8 cellular contexts compared by ENCODE assay signal in the genomic region with DNA sequence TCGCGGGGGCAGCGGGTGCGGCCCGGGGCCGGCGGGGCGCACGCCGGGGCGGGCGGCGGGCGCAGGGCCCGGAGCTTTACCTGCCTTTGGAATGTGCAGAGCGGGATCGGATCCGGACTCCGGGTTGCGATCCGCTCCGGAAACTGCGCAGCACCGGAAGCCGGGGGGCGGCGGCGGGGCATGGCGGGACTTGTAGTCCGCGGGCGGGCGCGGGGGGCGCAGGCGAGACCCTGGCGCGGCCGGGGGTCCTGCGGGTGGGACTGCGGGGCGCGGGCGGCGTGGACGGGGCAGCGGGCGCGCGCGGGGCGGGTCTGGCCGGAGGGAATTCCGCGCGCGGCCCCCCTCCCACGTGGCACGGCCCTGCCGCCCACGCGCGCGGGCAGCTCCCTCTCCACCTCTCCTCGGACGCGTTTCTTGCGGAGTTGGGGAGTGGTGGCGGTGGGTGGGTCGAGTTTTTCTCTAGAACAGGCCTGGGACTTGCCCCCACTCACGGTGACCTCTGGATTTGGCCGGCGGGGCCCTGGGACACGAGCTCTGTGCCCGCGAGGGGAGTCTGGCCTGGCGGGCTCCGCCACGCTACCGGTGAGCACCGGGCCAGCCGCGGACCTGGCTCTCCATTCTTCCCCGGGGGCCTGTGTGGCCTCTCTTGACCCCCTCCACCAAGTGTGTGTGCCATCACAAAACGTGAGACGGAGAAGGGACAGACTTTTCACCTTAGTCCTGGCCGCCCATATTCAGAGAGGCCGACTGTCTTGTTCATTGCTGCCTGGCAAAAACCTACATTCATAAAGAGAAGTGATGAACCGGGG.
DNase-seq lines count a peak whose midpoint lies in the region; TF ChIP-seq lines count a peak whose summit lies in the region.

PRDM15 (minus strand) TSS at position 155 of the 809 bp plus-strand sequence. CDS start 18,981 bp downstream, outside the sequence.

- intact Hi-C loops in head of caudate nucleus (cut with DNase I) (loop anchor here (5.0 kb wide), 2 partner anchors 68 to 123 kb away; no protein-coding TSS in a partner anchor), tibial artery (cut with DNase I; ENCODE audit: low total_unique reads) (loop anchor here (1.0 kb wide), 1 partner anchor 131 kb away; the partner anchor contains the start of gene ZBTB21)

- no peaks in the 10 kb centered on the region for H3K9me3 Mint-ChIP-seq in activated naive CD8-positive, alpha-beta T cell (ENCODE audit: low read depth)

- no peak for TF ChIP-seq CTCF in LNCaP clone FGC (IDR thresholded peaks at IDR 0.05; ENCODE audit: control insufficient read depth, extremely low read depth, insufficient read depth)
- TF ChIP-seq CTCF in SU-DHL-6 (IDR thresholded peaks at IDR 0.05; ENCODE audit: insufficient read depth, low read length, poor library complexity, severe bottlenecking), result no peak
- TF ChIP-seq CTCF in parathyroid adenoma (IDR thresholded peaks at IDR 0.05), result no peak
- no peak for TF ChIP-seq CTCF in tibial artery (IDR thresholded peaks at IDR 0.05)

- peak within 1 kb of the TSS; percentile 92 for H3K4me3 Mint-ChIP-seq in activated naive CD8-positive, alpha-beta T cell

- H3K9me2 ChIP-seq in SU-DHL-6 (replicated peaks; ENCODE audit: insufficient read depth, low read length), result no peaks in the 10 kb centered on the region

- H3K4me1 ChIP-seq in parathyroid adenoma (no peaks in the 10 kb centered on the region), tibial artery (peaks cover 0 to 19% (median 9%) of the 10 kb centered on the region in 4 donors)

- H3K4me2 ChIP-seq in SU-DHL-6 (ENCODE audit: low read depth, low read length, poor library complexity, severe bottlenecking), result peak within 1 kb of the TSS; percentile 94
- peak within 1 kb of the TSS; percentile 88 for H3K4me2 ChIP-seq in parathyroid adenoma (ENCODE audit: low read length)

- peak; percentile 85 for DNase-seq in ELR (ENCODE audit: low read depth)
- DNase-seq in GOT3 (lab: John Stamatoyannopoulos, UW), result peak; percentile 47
- DNase-seq in LNCaP clone FGC (ENCODE audit: low read depth), result peak; percentile 41
- DNase-seq in head of caudate nucleus, result peak; percentile 63 to 94 (median 87)
- DNase-seq in tibial artery, result peak; percentile 72 to 89

- H3K27me3 Mint-ChIP-seq in activated naive CD8-positive, alpha-beta T cell, result no peaks in the 10 kb centered on the region

- H3K27ac ChIP-seq in SU-DHL-6 (ENCODE audit: low read depth, low read length) (peak within 1 kb of the TSS; percentile 97), parathyroid adenoma (peak within 1 kb of the TSS; percentile 74), tibial artery (peak within 1 kb of the TSS; percentile 82 to 93)

- H2AFZ ChIP-seq in SU-DHL-6 (ENCODE audit: low read depth, low read length, severe bottlenecking) (peak within 1 kb of the TSS; percentile 96), parathyroid adenoma (peak within 1 kb of the TSS; percentile 95)

- H3K79me2 ChIP-seq in SU-DHL-6 (ENCODE audit: insufficient read depth, low read length) (peaks cover 21% of the 10 kb centered on the region; the same call in 1 of the 2 replicates), parathyroid adenoma (peaks cover 2% of the 10 kb centered on the region)

- H3K36me3 ChIP-seq in SU-DHL-6 (ENCODE audit: low read length) (no peaks in the 10 kb centered on the region), parathyroid adenoma (ENCODE audit: control insufficient read depth, insufficient read depth, low read length) (no peaks in the 10 kb centered on the region), tibial artery (no peaks in the 10 kb centered on the region)

- peak within 1 kb of the TSS; percentile 98 for H3K27ac Mint-ChIP-seq in activated naive CD8-positive, alpha-beta T cell

- H3K9me3 ChIP-seq in SU-DHL-6 (ENCODE audit: insufficient read depth, low read length), result no peaks in the 10 kb centered on the region
- H3K9me3 ChIP-seq in parathyroid adenoma (ENCODE audit: control insufficient read depth, low read length), result no peaks in the 10 kb centered on the region
- H3K9me3 ChIP-seq in tibial artery, result no peaks in the 10 kb centered on the region

- H4K20me1 ChIP-seq in SU-DHL-6 (ENCODE audit: low read depth, low read length), result no peaks in the 10 kb centered on the region

- H3K9ac ChIP-seq in SU-DHL-6 (ENCODE audit: low read length), result peak within 1 kb of the TSS; percentile 97
- no peak within 1 kb of the TSS for H3K9ac ChIP-seq in parathyroid adenoma

- peaks cover 53% of the 10 kb centered on the region for H3F3A ChIP-seq in SU-DHL-6 (ENCODE audit: insufficient read depth)

- peaks cover 26% of the 10 kb centered on the region for H3K4me1 Mint-ChIP-seq in activated naive CD8-positive, alpha-beta T cell (ENCODE audit: low read depth)

- H3K27me3 ChIP-seq in SU-DHL-6 (ENCODE audit: low read length) (no peaks in the 10 kb centered on the region), parathyroid adenoma (ENCODE audit: control insufficient read depth, insufficient read depth, low read length) (no peaks in the 10 kb centered on the region), tibial artery (no peaks in the 10 kb centered on the region)

- H3K4me3 ChIP-seq in LNCaP clone FGC (ENCODE audit: low read depth, low read length), result peak within 1 kb of the TSS; percentile 65
- H3K4me3 ChIP-seq in SU-DHL-6 (ENCODE audit: insufficient read depth, low read length, poor library complexity, severe bottlenecking), result peak within 1 kb of the TSS; percentile 88
- peak within 1 kb of the TSS; percentile 56 for H3K4me3 ChIP-seq in parathyroid adenoma (ENCODE audit: low read depth, low read length)
- H3K4me3 ChIP-seq in tibial artery, result peak within 1 kb of the TSS; percentile 75 to 96

- no peaks in the 10 kb centered on the region for H3K36me3 Mint-ChIP-seq in activated naive CD8-positive, alpha-beta T cell

Comparison
In these comparisons a context has a peak if more than half of its experiments do, and no peak if none do; other contexts are left out.
1. Peak in every context shown above with its lines: DNase-seq, H3K4me3 ChIP-seq and H3K27ac ChIP-seq.